In genomic region chr2:128807317-128807716, GRCh38 we compare ENCODE assay signal across 28 cellular contexts.
"Had no signal": no experiment of that assay in that cellular context is flagged by ENCODE, and none has a peak within 500 bp of the region (broad histone marks: within the 10 kb centered on the region; RNA-seq: fewer than 3 reads in every experiment).

No MANE protein-coding gene starts in this region.

- H3K36me3 ChIP-seq: colonic mucosa, esophagus muscularis mucosa, esophagus squamous epithelium, gastrocnemius medialis, gastroesophageal sphincter, heart left ventricle, heart right ventricle had no signal

- H3K27ac Mint-ChIP-seq: dendritic cell treated with granulocyte-macrophage colony-stimulating factor and Interleukin-4, amounts not matched to agents 40 ng/mL and 50 ng/mL, for 4 days; effector memory CD8-positive, alpha-beta T cell; endodermal cell had no signal

- H3K4me1 ChIP-seq: colonic mucosa, esophagus muscularis mucosa, gastroesophageal sphincter had no signal

- H3K9me3 ChIP-seq: colonic mucosa, esophagus muscularis mucosa, esophagus squamous epithelium, gastrocnemius medialis, gastroesophageal sphincter had no signal

- H3K27me3 ChIP-seq: colonic mucosa, dorsolateral prefrontal cortex, esophagus squamous epithelium, foreskin keratinocyte, gastrocnemius medialis, hepatocyte had no signal

- H3K27ac ChIP-seq: colonic mucosa, coronary artery, dorsolateral prefrontal cortex, epithelial cell of prostate, esophagus muscularis mucosa, esophagus squamous epithelium, foreskin keratinocyte, gastroesophageal sphincter, heart left ventricle, heart right ventricle, hepatocyte had no signal

- ATAC-seq: effector memory CD8-positive, alpha-beta T cell; esophagus mucosa; foreskin keratinocyte; gastrocnemius medialis; gastroesophageal sphincter; heart left ventricle; heart right ventricle had no signal

- H3K79me2 ChIP-seq: hepatocyte had no signal

- H3K4me3 Mint-ChIP-seq: dendritic cell treated with granulocyte-macrophage colony-stimulating factor and Interleukin-4, amounts not matched to agents 40 ng/mL and 50 ng/mL, for 4 days; effector memory CD8-positive, alpha-beta T cell; endodermal cell had no signal

- DNase-seq: colonic mucosa; cortex of kidney; dermis blood vessel endothelial cell; dorsolateral prefrontal cortex; effector CD4-positive, alpha-beta T cell; effector CD8-positive, alpha-beta T cell; effector memory CD4-positive, alpha-beta T cell; effector memory CD8-positive, alpha-beta T cell; endodermal cell; erythroblast; esophagus squamous epithelium; foreskin fibroblast; foreskin keratinocyte; foreskin melanocyte; gastrocnemius medialis; glutamatergic neuron; heart left ventricle; heart right ventricle had no signal

- FAIRE-seq: endometrium, endothelial cell of umbilical vein, frontal cortex had no signal

- H3K4me1 Mint-ChIP-seq: endodermal cell had no signal

- H2AFZ ChIP-seq: hepatocyte had no signal

- H3K4me3 ChIP-seq: colonic mucosa, coronary artery, dorsolateral prefrontal cortex, esophagus muscularis mucosa, esophagus squamous epithelium, gastrocnemius medialis, gastroesophageal sphincter, heart left ventricle, heart right ventricle, hepatocyte had no signal

- H3K4me2 ChIP-seq: hepatocyte had no signal
